21 cellular contexts compared by ENCODE assay signal in genomic region chr1:198272492-198272891, GRCh38.
DNase-seq lines count a peak whose midpoint lies in the region; ATAC-seq, FAIRE-seq and TF ChIP-seq lines count a peak whose summit lies in the region.
"Had no signal": no experiment of that assay in that cellular context is flagged by ENCODE, and none has a peak within 500 bp of the region (broad histone marks: within the 10 kb centered on the region; RNA-seq: fewer than 3 reads in every experiment).

No MANE protein-coding gene starts in this region.

- no peak overlapping the region for H3K27ac Mint-ChIP-seq in activated T-helper 1 cell treated with anti-CD3 and anti-CD28 coated beads, Interleukin-12 subunit alpha, Interleukin-12 subunit beta, Interleukin-2, Interleukin-4 antibody, amounts not matched to agents 30 ng/mL and 10 ng/mL and 1 ng/mL, durations not matched to agents 14 hours and 24 hours and 36 hours
- H3K27ac Mint-ChIP-seq in naive thymus-derived CD4-positive, alpha-beta T cell, result peak overlapping the region in 1 of 9 donors; percentile 61

- FAIRE-seq in K562 (lab: Jason Lieb, UNC), result peak; percentile 19
- FAIRE-seq: colon, GM12891, small intestine had no signal

- no peak for TF ChIP-seq CTCF in K562 (IDR thresholded peaks at IDR 0.05 in 2 of 3, conservative IDR thresholded peaks at IDR 0.05 in 1 of 3; ENCODE audit: insufficient read depth in 2 of 3, low read depth in 1 of 3, low read length in 3 of 3)

- TF ChIP-seq RAD21 in K562 (CRISPR knock-in tag; conservative IDR thresholded peaks at IDR 0.05 in 1 of 2, IDR thresholded peaks at IDR 0.05 in 1 of 2), result no peak

- no peak overlapping the region for H2AFZ ChIP-seq in ACC112 (ENCODE audit: low read length, unreplicated experiment)
- H2AFZ ChIP-seq in K562 (ENCODE audit: low read depth, low read length), result no peak overlapping the region

- CTCF ChIA-PET in K562 (lab: Yijun Ruan, JAX; ENCODE audit: low intra/inter-chr PET ratio), result no interaction called here
- CTCF ChIA-PET in naive thymus-derived CD4-positive, alpha-beta T cell (lab: Charles Lee), result interaction anchor here (0.6 kb wide), 1 partner anchor 370 kb away, joined by 3 read pairs; no protein-coding TSS in a partner anchor

- H3K9ac ChIP-seq in K562 (ENCODE audit: insufficient read depth in 1 of 2, low read depth in 2 of 2, low read length in 2 of 2), result no peak overlapping the region

- ATAC-seq in K562 (no peak; the same call in 2 of the 3 replicates), right cardiac atrium (peak; percentile 58 to 60), GM21723 (IDR thresholded peaks at IDR 0.05; ENCODE audit: unreplicated experiment) (no peak)
- no peak for ATAC-seq in naive thymus-derived CD4-positive, alpha-beta T cell
- ATAC-seq: activated T-cell treated with anti-CD3 and anti-CD28 coated beads, Interleukin-2, amount 50 U/mL, for 4 hours; gastrocnemius medialis; naive thymus-derived CD8-positive, alpha-beta T cell had no signal

- no peak overlapping the region for H3K4me3 Mint-ChIP-seq in activated T-helper 1 cell treated with anti-CD3 and anti-CD28 coated beads, Interleukin-12 subunit alpha, Interleukin-12 subunit beta, Interleukin-2, Interleukin-4 antibody, amounts not matched to agents 30 ng/mL and 10 ng/mL and 1 ng/mL, durations not matched to agents 14 hours and 24 hours and 36 hours
- H3K4me3 Mint-ChIP-seq in naive thymus-derived CD4-positive, alpha-beta T cell, result no peak overlapping the region
- H3K4me3 Mint-ChIP-seq: activated T-cell treated with anti-CD3 and anti-CD28 coated beads, Interleukin-2, amount 50 U/mL, for 4 hours; naive thymus-derived CD8-positive, alpha-beta T cell had no signal

- peak; percentile 84 for DNase-seq in OCI-M1 (lab: John Stamatoyannopoulos, UW)
- DNase-seq in K562 (ENCODE audit: extremely low read depth in 1 of 4, low spot score in 3 of 4), result no peak
- DNase-seq in right cardiac atrium, result no peak
- DNase-seq in activated T-helper 1 cell treated with anti-CD3 and anti-CD28 coated beads, Interleukin-12 subunit alpha, Interleukin-12 subunit beta, Interleukin-2, Interleukin-4 antibody, amounts not matched to agents 30 ng/mL and 10 ng/mL and 1 ng/mL, durations not matched to agents 14 hours and 24 hours and 36 hours (ENCODE audit: low spot score), result no peak
- no peak for DNase-seq in naive thymus-derived CD4-positive, alpha-beta T cell
- no peak for DNase-seq in activated CD4-positive, alpha-beta T cell treated with anti-CD3 and anti-CD28 coated beads for 4 hours
- DNase-seq: activated CD4-positive, alpha-beta T cell treated with anti-CD3 and anti-CD28 coated beads, Interleukin-2, amount 50 U/mL, for 4 hours; activated T-cell treated with anti-CD3 and anti-CD28 coated beads, Interleukin-2, amount 50 U/mL, for 4 hours; gastrocnemius medialis; GF-D8; naive thymus-derived CD8-positive, alpha-beta T cell; NCI-H1048; NCI-H526; posterior cingulate gyrus; small intestine had no signal

- H3K4me1 Mint-ChIP-seq in activated T-helper 1 cell treated with anti-CD3 and anti-CD28 coated beads, Interleukin-12 subunit alpha, Interleukin-12 subunit beta, Interleukin-2, Interleukin-4 antibody, amounts not matched to agents 30 ng/mL and 10 ng/mL and 1 ng/mL, durations not matched to agents 14 hours and 24 hours and 36 hours (ENCODE audit: low read depth), result no peaks in the 10 kb centered on the region
- peaks cover 6 to 29% (median 14%) of the 10 kb centered on the region in 7 donors for H3K4me1 Mint-ChIP-seq in naive thymus-derived CD4-positive, alpha-beta T cell

- no peaks in the 10 kb centered on the region for H3K9me3 ChIP-seq in K562 (replicated peaks; ENCODE audit: control insufficient read depth, insufficient read depth, low read depth, low read length)
- H3K9me3 ChIP-seq in right cardiac atrium (ENCODE audit: control insufficient read depth, low read length), result no peaks in the 10 kb centered on the region
- no peaks in the 10 kb centered on the region for H3K9me3 ChIP-seq in naive thymus-derived CD4-positive, alpha-beta T cell (ENCODE audit: control insufficient read depth in 2 of 3, low read length in 3 of 3)
- H3K9me3 ChIP-seq: gastrocnemius medialis, thoracic aorta had no signal

- H3K4me2 ChIP-seq in K562 (ENCODE audit: insufficient read depth, low read length), result no peak overlapping the region

- H4K20me1 ChIP-seq in K562 (replicated peaks; ENCODE audit: control insufficient read depth, insufficient read depth, low read length), result no peaks in the 10 kb centered on the region

- BruUV-seq in K562 (replicated peaks; lab: Mats Ljungman, UMichigan), result no TSS peak

- H3K27me3 ChIP-seq in ACC112 (ENCODE audit: insufficient read depth, low read length), result no peaks in the 10 kb centered on the region
- H3K27me3 ChIP-seq in K562 (ENCODE audit: control insufficient read depth in 2 of 2, insufficient read depth in 2 of 2, low read length in 2 of 2), result no peaks in the 10 kb centered on the region
- H3K27me3 ChIP-seq in right cardiac atrium (ENCODE audit: control insufficient read depth, insufficient read depth), result no peaks in the 10 kb centered on the region
- no peaks in the 10 kb centered on the region for H3K27me3 ChIP-seq in naive thymus-derived CD4-positive, alpha-beta T cell (ENCODE audit: control insufficient read depth in 2 of 2, insufficient read depth in 2 of 2, low read length in 2 of 2)
- H3K27me3 ChIP-seq: gastrocnemius medialis had no signal

- peaks cover 82% of the 10 kb centered on the region for H3K4me1 ChIP-seq in ACC112 (ENCODE audit: control insufficient read depth, insufficient read depth, low read length, unreplicated experiment)
- no peaks in the 10 kb centered on the region; a peak in 2 of 5 replicates for H3K4me1 ChIP-seq in K562 (replicated peaks in 1 of 2; ENCODE audit: control insufficient read depth in 2 of 2, insufficient read depth in 2 of 2, low read length in 2 of 2)
- peaks cover 3% of the 10 kb centered on the region for H3K4me1 ChIP-seq in right cardiac atrium (ENCODE audit: control insufficient read depth, insufficient read depth, low read length)
- H3K4me1 ChIP-seq in naive thymus-derived CD4-positive, alpha-beta T cell (ENCODE audit: control insufficient read depth in 2 of 2, insufficient read depth in 2 of 2, low read length in 2 of 2), result no peaks in the 10 kb centered on the region
- H3K4me1 ChIP-seq: gastrocnemius medialis had no signal

- H3K36me3 ChIP-seq in ACC112 (ENCODE audit: insufficient read depth, low read length) (0 out of 2 replicates have a peak, but pooled peaks cover 10% of the 10 kb centered on the region), K562 (ENCODE audit: control insufficient read depth, insufficient read depth, low read length) (no peaks in the 10 kb centered on the region)
- H3K36me3 ChIP-seq in naive thymus-derived CD4-positive, alpha-beta T cell (ENCODE audit: control insufficient read depth in 2 of 3, insufficient read depth in 3 of 3, low read length in 3 of 3), result peaks cover 0 to 4% (median 0%) of the 10 kb centered on the region in 3 experiments
- H3K36me3 ChIP-seq: gastrocnemius medialis, thoracic aorta had no signal

- H3K27ac ChIP-seq in ACC112 (ENCODE audit: low read depth, low read length) (peak overlapping the region; percentile 78), K562 (ENCODE audit: extremely low read depth, low read depth, low read length) (no peak overlapping the region), right cardiac atrium (ENCODE audit: low read length) (no peak overlapping the region)
- no peak overlapping the region for H3K27ac ChIP-seq in naive thymus-derived CD4-positive, alpha-beta T cell (ENCODE audit: low read depth, low read length)
- H3K27ac ChIP-seq: gastrocnemius medialis, HL-60, thoracic aorta had no signal

- intact Hi-C loops in K562 (cut with micrococcal nuclease) (loop anchor here (10.0 kb wide), 1 partner anchor 278 kb away; no protein-coding TSS in a partner anchor), right cardiac atrium (cut with DNase I) (no loop called here)
- intact Hi-C loops in activated T-helper 1 cell treated with anti-CD3 and anti-CD28 coated beads, Interleukin-12 subunit alpha, Interleukin-12 subunit beta, Interleukin-2, Interleukin-4 antibody, amounts not matched to agents 30 ng/mL and 10 ng/mL and 1 ng/mL, durations not matched to agents 14 hours and 24 hours and 36 hours (cut with micrococcal nuclease), result no loop called here
- intact Hi-C loops in naive thymus-derived CD4-positive, alpha-beta T cell (cut with micrococcal nuclease), result loop anchor here in 1 of 2 donors (5.0 to 10.0 kb wide), 2 partner anchors 348 to 415 kb away; no protein-coding TSS in a partner anchor

- WGBS in K562 (ENCODE audit: insufficient coverage, low coverage, missing lambda C conversion rate), result 3% methylated on average over 1 of the region's 1 CpG
- WGBS in right cardiac atrium, result 13% methylated on average over 1 of the region's 1 CpG

- H3K79me2 ChIP-seq in ACC112 (ENCODE audit: control insufficient read depth, insufficient read depth, low read length, unreplicated experiment), result peaks cover 51% of the 10 kb centered on the region
- H3K79me2 ChIP-seq in K562 (ENCODE audit: control insufficient read depth, insufficient read depth, low read length), result no peaks in the 10 kb centered on the region

- H3K27me3 Mint-ChIP-seq in activated T-helper 1 cell treated with anti-CD3 and anti-CD28 coated beads, Interleukin-12 subunit alpha, Interleukin-12 subunit beta, Interleukin-2, Interleukin-4 antibody, amounts not matched to agents 30 ng/mL and 10 ng/mL and 1 ng/mL, durations not matched to agents 14 hours and 24 hours and 36 hours (ENCODE audit: insufficient read depth), result no peaks in the 10 kb centered on the region
- no peaks in the 10 kb centered on the region for H3K27me3 Mint-ChIP-seq in naive thymus-derived CD4-positive, alpha-beta T cell
- H3K27me3 Mint-ChIP-seq: naive thymus-derived CD8-positive, alpha-beta T cell had no signal

- H3K4me3 ChIP-seq in ACC112 (ENCODE audit: low read depth, low read length), result peak overlapping the region; percentile 7; the same call in 1 of the 2 replicates
- no peak overlapping the region for H3K4me3 ChIP-seq in K562
- H3K4me3 ChIP-seq in right cardiac atrium (ENCODE audit: low read length), result no peak overlapping the region
- no peak overlapping the region for H3K4me3 ChIP-seq in naive thymus-derived CD4-positive, alpha-beta T cell (ENCODE audit: low read length)
- H3K4me3 ChIP-seq: gastrocnemius medialis, thoracic aorta had no signal

- H3K9me1 ChIP-seq in K562 (ENCODE audit: control insufficient read depth, insufficient read depth, low read length), result no peaks in the 10 kb centered on the region

- 0 out of 2 replicates have a peak, but pooled peaks have one; percentile 9 for TF ChIP-seq EP300 in K562 (IDR thresholded peaks at IDR 0.05; ENCODE audit: low read length)

- peaks cover 5% of the 10 kb centered on the region for H3K36me3 Mint-ChIP-seq in activated T-helper 1 cell treated with anti-CD3 and anti-CD28 coated beads, Interleukin-12 subunit alpha, Interleukin-12 subunit beta, Interleukin-2, Interleukin-4 antibody, amounts not matched to agents 30 ng/mL and 10 ng/mL and 1 ng/mL, durations not matched to agents 14 hours and 24 hours and 36 hours (ENCODE audit: low read depth)
- peaks cover 0 to 10% (median 8%) of the 10 kb centered on the region in 5 donors for H3K36me3 Mint-ChIP-seq in naive thymus-derived CD4-positive, alpha-beta T cell

- POLR2A ChIA-PET in K562 (lab: Yijun Ruan, JAX), result no interaction called here
- POLR2A ChIA-PET in naive thymus-derived CD4-positive, alpha-beta T cell (lab: Charles Lee), result no interaction called here

- in situ Hi-C loops in K562 (cut with MboI), result no loop called here

- no peaks in the 10 kb centered on the region for H3K9me3 Mint-ChIP-seq in activated T-helper 1 cell treated with anti-CD3 and anti-CD28 coated beads, Interleukin-12 subunit alpha, Interleukin-12 subunit beta, Interleukin-2, Interleukin-4 antibody, amounts not matched to agents 30 ng/mL and 10 ng/mL and 1 ng/mL, durations not matched to agents 14 hours and 24 hours and 36 hours
- no peaks in the 10 kb centered on the region for H3K9me3 Mint-ChIP-seq in naive thymus-derived CD4-positive, alpha-beta T cell
- H3K9me3 Mint-ChIP-seq: activated T-cell treated with anti-CD3 and anti-CD28 coated beads, Interleukin-2, amount 50 U/mL, for 4 hours; naive thymus-derived CD8-positive, alpha-beta T cell had no signal

- no peak for TF ChIP-seq POLR2A in K562 (conservative IDR thresholded peaks at IDR 0.05)

Comparison
In these comparisons a context has a peak if more than half of its experiments do, and no peak if none do; other contexts are left out.
1. ATAC-seq: peak in right cardiac atrium (2 of 2); none in K562 (single experiment), naive thymus-derived CD4-positive, alpha-beta T cell (single experiment) and GM21723 (single experiment).